8 cellular contexts compared by ENCODE assay signal in genomic region chr3:42443819-42444436, GRCh38. TPM values are rescaled to one million over a fixed set of nuclear protein-coding genes. Genes with fewer than 3 reads are reported as not detected.
A peak's percentile ranks its signal among the peaks of the same experiment; 100 is the strongest.
DNase-seq lines count a peak whose midpoint lies in the region; ATAC-seq and TF ChIP-seq lines count a peak whose summit lies in the region.

No MANE protein-coding gene starts in this region.

- H2AFZ ChIP-seq in PC-9: no peak overlapping the region

- TF ChIP-seq CTCF in BE2C (IDR thresholded peaks at IDR 0.05; ENCODE audit: low read depth, low read length) (peak; percentile 79), PC-9 (conservative IDR thresholded peaks at IDR 0.05) (peak; percentile 94), esophagus squamous epithelium (IDR thresholded peaks at IDR 0.05) (peak; percentile 90 to 96 (median 91)), natural killer cell (IDR thresholded peaks at IDR 0.05) (peak; percentile 84)

- POLR2A ChIA-PET in PC-9 (lab: Charles Lee; ENCODE audit: unreplicated experiment): no interaction called here

- no TSS peak for BruUV-seq in PC-9 (replicated peaks; lab: Mats Ljungman, UMichigan)

- no peaks in the 10 kb centered on the region for H3F3A ChIP-seq in PC-9 (ENCODE audit: insufficient read depth, low read depth)

- no peaks in the 10 kb centered on the region for H3K9me2 ChIP-seq in PC-9 (ENCODE audit: insufficient read depth)

- WGBS in esophagus squamous epithelium, 2 donors: 19 to 27% methylated on average over 8 of the region's 9 CpGs

- H3K4me3 ChIP-seq in BE2C (ENCODE audit: low read depth, low read length) (no peak overlapping the region), PC-9 (no peak overlapping the region), esophagus squamous epithelium (no peak overlapping the region)

- H3K36me3 ChIP-seq in BE2C (no peaks in the 10 kb centered on the region), PC-9 (ENCODE audit: low read depth) (no peaks in the 10 kb centered on the region), esophagus squamous epithelium (no peaks in the 10 kb centered on the region)

- DNase-seq in BE2C (peak; percentile 71), HuH-7.5 (ENCODE audit: low spot score) (peak; percentile 80), PC-9 (peak; percentile 59 to 83), activated T-cell treated with anti-CD3 and anti-CD28 coated beads for 48 hours (ENCODE audit: low read depth) (peak; percentile 69), esophagus squamous epithelium (lab: John Stamatoyannopoulos, UW) (no peak), natural killer cell (peak; percentile 54)

- H3K79me2 ChIP-seq in PC-9 (ENCODE audit: low read depth): no peaks in the 10 kb centered on the region

- H3K36me3 Mint-ChIP-seq in natural killer cell: no peaks in the 10 kb centered on the region
- no peaks in the 10 kb centered on the region for H3K36me3 Mint-ChIP-seq in stimulated activated memory B cell treated with anti-CD40 and anti-IgM and Interleukin-4, amounts not matched to agents 10 μg/mL and 1 μg/mL and 100 μg/mL, for 72 hours

- TF ChIP-seq POLR2A in esophagus squamous epithelium (IDR thresholded peaks at IDR 0.05): no peak

- no peaks in the 10 kb centered on the region for H3K4me1 Mint-ChIP-seq in natural killer cell
- H3K4me1 Mint-ChIP-seq in stimulated activated memory B cell treated with anti-CD40 and anti-IgM and Interleukin-4, amounts not matched to agents 10 μg/mL and 1 μg/mL and 100 μg/mL, for 72 hours: no peaks in the 10 kb centered on the region

- H3K4me1 ChIP-seq in BE2C (no peaks in the 10 kb centered on the region), PC-9 (replicated peaks; ENCODE audit: insufficient read depth) (no peaks in the 10 kb centered on the region), esophagus squamous epithelium (no peaks in the 10 kb centered on the region)

- ATAC-seq in GM19395 (IDR thresholded peaks at IDR 0.05; ENCODE audit: unreplicated experiment): peak; percentile 80
- ATAC-seq in natural killer cell: peak; percentile 65 to 90 (median 79)
- ATAC-seq in stimulated activated memory B cell treated with anti-CD40 and anti-IgM and Interleukin-4, amounts not matched to agents 10 μg/mL and 1 μg/mL and 100 μg/mL, for 72 hours: peak; percentile 82

- no peak overlapping the region for H3K27ac Mint-ChIP-seq in natural killer cell
- H3K27ac Mint-ChIP-seq in stimulated activated memory B cell treated with anti-CD40 and anti-IgM and Interleukin-4, amounts not matched to agents 10 μg/mL and 1 μg/mL and 100 μg/mL, for 72 hours: no peak overlapping the region

- CTCF ChIA-PET in PC-9 (lab: Charles Lee): interaction anchor here (0.8 to 1.1 kb wide), 4 partner anchors 46 to 214 kb away, joined by 3 to 5 read pairs (median 4); no protein-coding TSS in a partner anchor

- no peak overlapping the region for H3K4me3 Mint-ChIP-seq in natural killer cell
- no peak overlapping the region for H3K4me3 Mint-ChIP-seq in stimulated activated memory B cell treated with anti-CD40 and anti-IgM and Interleukin-4, amounts not matched to agents 10 μg/mL and 1 μg/mL and 100 μg/mL, for 72 hours

- no peak overlapping the region for H3K4me2 ChIP-seq in PC-9

- H3K27me3 ChIP-seq in BE2C (no peaks in the 10 kb centered on the region), PC-9 (ENCODE audit: insufficient read depth, low read depth) (no peaks in the 10 kb centered on the region), esophagus squamous epithelium (peaks cover 0 to 55% (median 0%) of the 10 kb centered on the region in 4 donors)

- H3K9me3 ChIP-seq in BE2C (no peaks in the 10 kb centered on the region), PC-9 (ENCODE audit: insufficient read depth, low read depth) (no peaks in the 10 kb centered on the region), esophagus squamous epithelium (no peaks in the 10 kb centered on the region)

- no peaks in the 10 kb centered on the region for H3K9me3 Mint-ChIP-seq in natural killer cell
- no peaks in the 10 kb centered on the region for H3K9me3 Mint-ChIP-seq in stimulated activated memory B cell treated with anti-CD40 and anti-IgM and Interleukin-4, amounts not matched to agents 10 μg/mL and 1 μg/mL and 100 μg/mL, for 72 hours

- H3K27me3 Mint-ChIP-seq in natural killer cell (ENCODE audit: low read depth in 2 of 2): peaks cover 16 to 31% of the 10 kb centered on the region in 2 donors
- peaks cover 8% of the 10 kb centered on the region for H3K27me3 Mint-ChIP-seq in stimulated activated memory B cell treated with anti-CD40 and anti-IgM and Interleukin-4, amounts not matched to agents 10 μg/mL and 1 μg/mL and 100 μg/mL, for 72 hours

- H3K27ac ChIP-seq in PC-9 (no peak overlapping the region), esophagus squamous epithelium (no peak overlapping the region)

- H4K20me1 ChIP-seq in PC-9 (ENCODE audit: insufficient read depth): no peaks in the 10 kb centered on the region

- intact Hi-C loops in PC-9 (cut with micrococcal nuclease; ENCODE audit: unreplicated experiment): loop anchor here (1.0 to 5.0 kb wide), 7 partner anchors 63 to 552 kb away; no protein-coding TSS in a partner anchor
- intact Hi-C loops in esophagus squamous epithelium (cut with DNase I): loop anchor here (5.0 kb wide), 2 partner anchors 197 to 212 kb away; no protein-coding TSS in a partner anchor
- intact Hi-C loops in natural killer cell (cut with micrococcal nuclease): loop anchor here (5.0 kb wide), 2 partner anchors 327 to 552 kb away; no protein-coding TSS in a partner anchor

RNA-seq across cellular contexts. Expression of gene LYZL4, which starts 33.5 kb away (rescaled TPM):
- not detected for polyA plus RNA-seq in BE2C (2012; ENCODE audit: insufficient read depth, insufficient read length, low read depth)
- total RNA-seq in PC-9 (2021) (not detected in 2 replicates), esophagus squamous epithelium (not detected), natural killer cell (not detected)

RNA-seq across cellular contexts. Expression of gene VIPR1, which starts 58.5 kb away (rescaled TPM):
- not detected for polyA plus RNA-seq in BE2C (2012; ENCODE audit: insufficient read depth, insufficient read length, low read depth)
- total RNA-seq in PC-9 (2021) (19.7 and 23.9 TPM in 2 replicates), esophagus squamous epithelium (10 to 100 TPM in 1 of 4 donors, 1 to 10 TPM in 3; 3.6 to 15.4 (median 8.6) TPM), natural killer cell (1 to 10 TPM; 2.3 to 3.1 (median 2.4) TPM)
